10 cellular contexts compared by ENCODE assay signal in genomic region chr11:11243258-11243789, GRCh38.
DNase-seq lines count a peak whose midpoint lies in the region; ATAC-seq and TF ChIP-seq lines count a peak whose summit lies in the region.
"Had no signal": no experiment of that assay in that cellular context is flagged by ENCODE, and none has a peak within 500 bp of the region (broad histone marks: within the 10 kb centered on the region; RNA-seq: fewer than 3 reads in every experiment).

No MANE protein-coding gene starts in this region.

- H3K4me1 Mint-ChIP-seq in T-cell: peaks cover 25 to 40% (median 33%) of the 10 kb centered on the region in 3 donors

- peak overlapping the region; percentile 3 to 76 for H3K27ac Mint-ChIP-seq in T-cell
- H3K27ac Mint-ChIP-seq: T-helper 2 cell treated with Interferon-gamma antibody and Interleukin-4, amounts not matched to agents 5 μg/mL and 100 μg/mL, for 36 hours had no signal

- H3K4me3 Mint-ChIP-seq in T-cell: peak overlapping the region in 1 of 3 donors; percentile 26
- H3K4me3 Mint-ChIP-seq: T-helper 2 cell treated with Interferon-gamma antibody and Interleukin-4, amounts not matched to agents 5 μg/mL and 100 μg/mL, for 36 hours had no signal

- intact Hi-C loops in esophagus muscularis mucosa (cut with DNase I): no loop called here
- intact Hi-C loops in thyroid gland (cut with DNase I): no loop called here

- no peak for TF ChIP-seq EP300 in esophagus muscularis mucosa (IDR thresholded peaks at IDR 0.05)

- ATAC-seq in T-cell (replicated peaks in 1 of 4) (peak in 3 of 4 experiments; percentile 10 to 28 (median 18)), GM19463 (IDR thresholded peaks at IDR 0.05; ENCODE audit: unreplicated experiment) (no peak)

- DNase-seq in T-cell: no peak
- peak; percentile 93 for DNase-seq in esophagus muscularis mucosa (ENCODE audit: extremely low spot score)
- peak in 1 of 2 donors; percentile 15 for DNase-seq in thyroid gland
- no peak for DNase-seq in NCI-H1694 treated with DMSO at 0.1 percent for 48 hours (lab: John Stamatoyannopoulos, UW)
- DNase-seq in NOMO-1 treated with dmso at 0.1 percent for 144 hours (lab: John Stamatoyannopoulos, UW; ENCODE audit: unreplicated experiment): no peak
- no peak for DNase-seq in activated CD4-positive, CD25-positive, alpha-beta regulatory T cell (lab: John Stamatoyannopoulos, UW)
- DNase-seq: substantia nigra had no signal

- WGBS in esophagus muscularis mucosa: 37% methylated on average over 6 of the region's 7 CpGs
- WGBS in thyroid gland, 2 donors: 56% methylated on average over 7 of the region's 7 CpGs

- TF ChIP-seq POLR2A in esophagus muscularis mucosa (IDR thresholded peaks at IDR 0.05; ENCODE audit: low read depth) (no peak), thyroid gland (IDR thresholded peaks at IDR 0.05) (no peak)

- no peaks in the 10 kb centered on the region for H3K27me3 ChIP-seq in esophagus muscularis mucosa
- H3K27me3 ChIP-seq in mucosa of stomach (ENCODE audit: control insufficient read depth, insufficient read depth, low read length): no peaks in the 10 kb centered on the region
- H3K27me3 ChIP-seq in thyroid gland: no peaks in the 10 kb centered on the region

- CTCF ChIA-PET in T-cell (lab: Charles Lee): interaction anchor here in 1 of 2 donors (1.2 kb wide), 1 partner anchor 87 kb away, joined by 5 read pairs; no protein-coding TSS in a partner anchor

- H3K27me3 Mint-ChIP-seq in T-cell: peaks cover 0 to 4% of the 10 kb centered on the region in 2 donors

- TF ChIP-seq CTCF in esophagus muscularis mucosa (IDR thresholded peaks at IDR 0.05): no peak
- no peak for TF ChIP-seq CTCF in thyroid gland (IDR thresholded peaks at IDR 0.05)

- H3K27ac ChIP-seq in esophagus muscularis mucosa (replicated peaks in 1 of 4) (peak overlapping the region; percentile 82 to 88 (median 85)), thyroid gland (peak overlapping the region in 2 of 3 donors; percentile 10 to 13)

- peak overlapping the region; percentile 48 for H3K9ac ChIP-seq in mucosa of stomach (ENCODE audit: low read length)

- POLR2A ChIA-PET in T-cell (lab: Charles Lee): interaction anchor here in 1 of 2 donors (0.5 kb wide), 1 partner anchor 599 kb away, joined by 5 read pairs; no protein-coding TSS in a partner anchor

- H3K4me1 ChIP-seq in esophagus muscularis mucosa (peaks cover 33 to 68% (median 58%) of the 10 kb centered on the region in 4 donors), mucosa of stomach (ENCODE audit: control insufficient read depth, insufficient read depth, low read length) (peaks cover 19% of the 10 kb centered on the region), thyroid gland (peaks cover 0 to 22% of the 10 kb centered on the region in 2 donors)

- no peaks in the 10 kb centered on the region for H3K9me3 ChIP-seq in esophagus muscularis mucosa
- no peaks in the 10 kb centered on the region for H3K9me3 ChIP-seq in mucosa of stomach (ENCODE audit: control insufficient read depth, low read length)
- H3K9me3 ChIP-seq in thyroid gland: no peaks in the 10 kb centered on the region

- peaks cover 0 to 4% (median 3%) of the 10 kb centered on the region in 3 donors for H3K9me3 Mint-ChIP-seq in T-cell

- H3K36me3 ChIP-seq in esophagus muscularis mucosa (no peaks in the 10 kb centered on the region), mucosa of stomach (ENCODE audit: control insufficient read depth, insufficient read depth, low read length) (no peaks in the 10 kb centered on the region), thyroid gland (no peaks in the 10 kb centered on the region)

- H3K4me3 ChIP-seq in esophagus muscularis mucosa (no peak overlapping the region), mucosa of stomach (ENCODE audit: low read length) (no peak overlapping the region), thyroid gland (replicated peaks in 1 of 3) (no peak overlapping the region)

- H3K36me3 Mint-ChIP-seq in T-cell: no peaks in the 10 kb centered on the region
